ENCODE assay signal across 1 cellular context in genomic region chr22:40436460-40437431, GRCh38.
TF ChIP-seq lines count a peak whose summit lies in the region.

No MANE protein-coding gene starts in this region.

TF ChIP-seq in GM12878, 131 proteins besides CTCF, POLR2A, EP300 and RAD21 (continued from another document):
- TF ChIP-seq CUX1 (IDR thresholded peaks at IDR 0.05; ENCODE audit: insufficient replicate concordance, low read depth, low read length): peak; percentile 34
- TF ChIP-seq MTA3 (IDR thresholded peaks at IDR 0.05; ENCODE audit: borderline replicate concordance, low read length): 0 out of 2 replicates have a peak, but pooled peaks have one; percentile 60
- peak; percentile 96 for TF ChIP-seq RUNX3 (IDR thresholded peaks at IDR 0.05; ENCODE audit: low read length)
- TF ChIP-seq DPF2 (IDR thresholded peaks at IDR 0.05): peak; percentile 85
- peak; percentile 92 for TF ChIP-seq SPI1 (IDR thresholded peaks at IDR 0.05; ENCODE audit: borderline replicate concordance, insufficient read depth, low read depth, low read length)
- TF ChIP-seq BCL11A (IDR thresholded peaks at IDR 0.05; ENCODE audit: low read depth, low read length): peak; percentile 59; the same call in 1 of the 2 replicates
- TF ChIP-seq SKIL (IDR thresholded peaks at IDR 0.05; ENCODE audit: low read depth, poor library complexity, severe bottlenecking): peak; percentile 56
- 0 out of 2 replicates have a peak, but pooled peaks have one; percentile 6 for TF ChIP-seq RAD51 (IDR thresholded peaks at IDR 0.05)
- TF ChIP-seq ETV6 (conservative IDR thresholded peaks at IDR 0.05 in 1 of 2, IDR thresholded peaks at IDR 0.05 in 1 of 2; ENCODE audit: borderline replicate concordance in 1 of 2, low read depth in 1 of 2): peak in 1 of 2 experiments; percentile 21; a peak in 1 of 4 replicates
- no peak for TF ChIP-seq KLF5 (IDR thresholded peaks at IDR 0.05; ENCODE audit: partially characterized antibody)
- no peak for TF ChIP-seq SREBF2 (IDR thresholded peaks at IDR 0.05; ENCODE audit: low read length)
- peak; percentile 78; the same call in 1 of the 2 replicates for TF ChIP-seq TCF7 (IDR thresholded peaks at IDR 0.05; ENCODE audit: borderline replicate concordance)
- no peak for TF ChIP-seq ATF3 (IDR thresholded peaks at IDR 0.05; ENCODE audit: borderline replicate concordance, extremely low read depth, low read depth, low read length)
- TF ChIP-seq ATF7 (IDR thresholded peaks at IDR 0.05; ENCODE audit: low read depth): peak; percentile 18; the same call in 1 of the 2 replicates
- TF ChIP-seq NKRF (conservative IDR thresholded peaks at IDR 0.05): 0 out of 2 replicates have a peak, but pooled peaks have one; percentile 34
- peak; percentile 68 for TF ChIP-seq IRF4 (IDR thresholded peaks at IDR 0.05; ENCODE audit: low read depth, low read length)
- TF ChIP-seq MXI1 (IDR thresholded peaks at IDR 0.05; ENCODE audit: low read depth, low read length): peak; percentile 62; the same call in 1 of the 2 replicates
- TF ChIP-seq ZBTB4 (CRISPR knock-in tag; IDR thresholded peaks at IDR 0.05): no peak
- TF ChIP-seq CBFB (IDR thresholded peaks at IDR 0.05; ENCODE audit: low read depth): peak; percentile 72; the same call in 1 of the 2 replicates
- peak; percentile 47; the same call in 1 of the 2 replicates for TF ChIP-seq NBN (IDR thresholded peaks at IDR 0.05)
- peak; percentile 68; the same call in 1 of the 2 replicates for TF ChIP-seq MTA2 (IDR thresholded peaks at IDR 0.05; ENCODE audit: low read depth)
- TF ChIP-seq IKZF2 (IDR thresholded peaks at IDR 0.05): peak; percentile 90 to 93
- peak; percentile 86 for TF ChIP-seq NFIC (IDR thresholded peaks at IDR 0.05; ENCODE audit: low read depth, low read length)
- TF ChIP-seq E2F8 (IDR thresholded peaks at IDR 0.05; ENCODE audit: low read depth, partially characterized antibody): no peak
- 0 out of 2 replicates have a peak, but pooled peaks have one; percentile 23 for TF ChIP-seq JUND (IDR thresholded peaks at IDR 0.05; ENCODE audit: low read depth, low read length)
- peak; percentile 62 for TF ChIP-seq TBL1XR1 (IDR thresholded peaks at IDR 0.05; ENCODE audit: low read depth, low read length)
- TF ChIP-seq NR2C1 (IDR thresholded peaks at IDR 0.05): no peak
- TF ChIP-seq NR2F1 (conservative IDR thresholded peaks at IDR 0.05): no peak
- TF ChIP-seq JUNB (IDR thresholded peaks at IDR 0.05): peak; percentile 46; the same call in 1 of the 2 replicates
- peak; percentile 76 for TF ChIP-seq RELB (IDR thresholded peaks at IDR 0.05; ENCODE audit: low read depth)
- TF ChIP-seq EED (IDR thresholded peaks at IDR 0.05; ENCODE audit: low read depth): peak; percentile 92
- no peak for TF ChIP-seq HDGF (IDR thresholded peaks at IDR 0.05)
- no peak for TF ChIP-seq GABPA (IDR thresholded peaks at IDR 0.05; ENCODE audit: low read depth)
- TF ChIP-seq PAX5 (IDR thresholded peaks at IDR 0.05; ENCODE audit: borderline replicate concordance, low read depth, low read length): peak; percentile 14; the same call in 1 of the 2 replicates
- TF ChIP-seq MLLT1 (IDR thresholded peaks at IDR 0.05): peak; percentile 77
